19 cellular contexts compared by ENCODE assay signal in the genomic region with DNA sequence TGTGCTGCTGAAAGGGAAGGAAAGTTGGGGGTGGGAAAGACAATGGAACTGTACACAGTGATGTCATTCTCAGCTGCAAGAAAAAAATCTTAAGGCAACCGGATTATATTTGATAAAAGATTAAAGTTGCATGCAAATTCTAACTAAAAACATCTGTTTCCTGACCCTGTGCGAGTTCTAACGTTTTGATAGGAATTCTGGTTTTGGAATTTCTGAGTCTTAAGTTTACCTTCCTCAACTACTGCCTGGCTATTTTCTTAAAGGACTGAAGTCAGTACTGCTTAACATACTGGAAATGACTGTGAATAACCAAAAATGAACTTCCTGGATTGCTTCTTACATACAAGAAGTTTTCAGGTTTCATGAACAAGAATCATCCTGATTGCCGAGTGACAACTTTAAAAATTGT.
DNase-seq lines count a peak whose midpoint lies in the region; ATAC-seq and TF ChIP-seq lines count a peak whose summit lies in the region.
"Had no signal": no experiment of that assay in that cellular context is flagged by ENCODE, and none has a peak within 500 bp of the region (broad histone marks: within the 10 kb centered on the region; RNA-seq: fewer than 3 reads in every experiment).

No MANE protein-coding gene starts in this region.

- no peak overlapping the region for H3K4me2 ChIP-seq in fibroblast of lung (ENCODE audit: extremely low read depth, insufficient read depth, low read length)
- H3K4me2 ChIP-seq: A549 had no signal

- H3K9ac ChIP-seq in adipocyte (ENCODE audit: low read length) (no peak overlapping the region), fibroblast of lung (ENCODE audit: insufficient read depth, low read length) (no peak overlapping the region), colonic mucosa (ENCODE audit: low read depth in 2 of 2, low read length in 2 of 2) (no peak overlapping the region)

- H3K27me3 ChIP-seq in heart left ventricle = no peaks in the 10 kb centered on the region
- H3K27me3 ChIP-seq in right atrium auricular region = no peaks in the 10 kb centered on the region
- no peaks in the 10 kb centered on the region for H3K27me3 ChIP-seq in adipocyte (replicated peaks; ENCODE audit: control insufficient read depth, insufficient read depth, low read length)
- H3K27me3 ChIP-seq in fibroblast of lung (ENCODE audit: control insufficient read depth, insufficient read depth, low read length) = no peaks in the 10 kb centered on the region
- H3K27me3 ChIP-seq in colonic mucosa = no peaks in the 10 kb centered on the region
- H3K27me3 ChIP-seq: right lobe of liver, tibial nerve had no signal

- DNase-seq in heart left ventricle = no peak
- DNase-seq in right atrium auricular region (ENCODE audit: low spot score) = no peak
- peak; percentile 66 for DNase-seq in adipocyte (ENCODE audit: low read depth)
- DNase-seq in fibroblast of lung (ENCODE audit: low read depth in 2 of 2) = peak; percentile 10 to 88
- DNase-seq in pons (ENCODE audit: low spot score) = peak; percentile 32
- no peak for DNase-seq in colonic mucosa
- DNase-seq in SHP77 treated with DMSO at 0.1 percent for 48 hours (lab: John Stamatoyannopoulos, UW) = no peak
- DNase-seq in NCI-H2107 (lab: John Stamatoyannopoulos, UW) = no peak
- DNase-seq: activated naive CD4-positive, alpha-beta T cell treated with Interleukin-2 at 50 U/mL for 16 hours; cerebellar nuclear complex; GF-D8; NCI-H2081; NCI-H748 treated with DMSO at 0.1 percent for 48 hours; right lobe of liver; stimulated activated CD4-positive, alpha-beta T cell treated with anti-CD3 and anti-CD28 coated beads, Interleukin-4, amount 100 ng/mL, for 1 hour; T-cell had no signal

- TF ChIP-seq POLR2A in heart left ventricle (IDR thresholded peaks at IDR 0.05) = no peak

- H3K4me3 ChIP-seq in heart left ventricle (no peak overlapping the region), right atrium auricular region (no peak overlapping the region), adipocyte (ENCODE audit: low read length) (no peak overlapping the region), fibroblast of lung (replicated peaks in 1 of 4; ENCODE audit: control extremely low read depth in 1 of 4, insufficient read depth in 1 of 4, low read depth in 3 of 4, low read length in 4 of 4) (no peak overlapping the region), colonic mucosa (no peak overlapping the region)
- H3K4me3 ChIP-seq: A549, right lobe of liver, tibial nerve had no signal

- peak in 3 of 4 donors; percentile 27 to 91 (median 42) for ATAC-seq in heart left ventricle
- ATAC-seq: A549, HepG2, T-cell had no signal

- no peaks in the 10 kb centered on the region for H4K20me1 ChIP-seq in fibroblast of lung (ENCODE audit: control insufficient read depth, extremely low read depth, insufficient read depth, low read length)

- H3K27ac ChIP-seq in heart left ventricle (peak overlapping the region in 6 of 12 donors; percentile 19 to 39 (median 23)), right atrium auricular region (no peak overlapping the region), fibroblast of lung (ENCODE audit: insufficient read depth, low read length) (no peak overlapping the region), colonic mucosa (no peak overlapping the region)
- H3K27ac ChIP-seq: A549, right lobe of liver, tibial nerve had no signal

- H3K9me3 ChIP-seq in heart left ventricle (peaks cover 0 to 17% (median 0%) of the 10 kb centered on the region in 12 donors), right atrium auricular region (peaks cover 0 to 4% of the 10 kb centered on the region in 2 donors), adipocyte (ENCODE audit: control insufficient read depth, low read length) (no peaks in the 10 kb centered on the region), fibroblast of lung (ENCODE audit: control insufficient read depth, insufficient read depth, low read depth, low read length) (no peaks in the 10 kb centered on the region), colonic mucosa (no peaks in the 10 kb centered on the region)
- H3K9me3 ChIP-seq: A549, right lobe of liver had no signal

- no peak overlapping the region for H2AFZ ChIP-seq in fibroblast of lung (ENCODE audit: low read length)

- H3K4me1 ChIP-seq in heart left ventricle (peaks cover 0 to 26% (median 6%) of the 10 kb centered on the region in 12 donors), right atrium auricular region (peaks cover 0 to 8% of the 10 kb centered on the region in 2 donors), adipocyte (ENCODE audit: control insufficient read depth, insufficient read depth, low read length) (no peaks in the 10 kb centered on the region), fibroblast of lung (ENCODE audit: control insufficient read depth, extremely low read depth, insufficient read depth, low read length) (peaks cover 6% of the 10 kb centered on the region), colonic mucosa (no peaks in the 10 kb centered on the region)
- H3K4me1 ChIP-seq: A549, right lobe of liver, tibial nerve had no signal

- H3K79me2 ChIP-seq in fibroblast of lung (ENCODE audit: control insufficient read depth, insufficient read depth, low read length) = no peaks in the 10 kb centered on the region

- no peaks in the 10 kb centered on the region for H3K36me3 ChIP-seq in heart left ventricle
- H3K36me3 ChIP-seq in right atrium auricular region = no peaks in the 10 kb centered on the region
- no peaks in the 10 kb centered on the region for H3K36me3 ChIP-seq in adipocyte (ENCODE audit: control insufficient read depth, insufficient read depth, low read length, severe bottlenecking)
- H3K36me3 ChIP-seq in fibroblast of lung (ENCODE audit: control insufficient read depth, insufficient read depth, low read length) = no peaks in the 10 kb centered on the region
- H3K36me3 ChIP-seq in colonic mucosa = no peaks in the 10 kb centered on the region
- H3K36me3 ChIP-seq: right lobe of liver, tibial nerve had no signal

- WGBS in heart left ventricle, 4 donors = 26 to 41% (median 34%) methylated on average over 4 of the region's 4 CpGs

- intact Hi-C loops in heart left ventricle (cut with DNase I) = no loop called here
- intact Hi-C loops in colonic mucosa (cut with DNase I) = no loop called here

- TF ChIP-seq CTCF in heart left ventricle (IDR thresholded peaks at IDR 0.05) = no peak
- no peak for TF ChIP-seq CTCF in right atrium auricular region (IDR thresholded peaks at IDR 0.05)
- TF ChIP-seq CTCF in fibroblast of lung (conservative IDR thresholded peaks at IDR 0.05 in 1 of 2, IDR thresholded peaks at IDR 0.05 in 1 of 2; ENCODE audit: low read depth in 1 of 2, low read length in 2 of 2) = no peak
- no peak for TF ChIP-seq CTCF in colonic mucosa (IDR thresholded peaks at IDR 0.05)

Comparison
In these comparisons a context has a peak if more than half of its experiments do, and no peak if none do; other contexts are left out.
1. DNase-seq: peak in adipocyte (single experiment), fibroblast of lung (2 of 2) and pons (single experiment); none in heart left ventricle (0 of 5), right atrium auricular region (single experiment), colonic mucosa (single experiment), SHP77 treated with DMSO at 0.1 percent for 48 hours (single experiment) and NCI-H2107 (single experiment).